Comparison of ENCODE assay signal across 25 cellular contexts in genomic region chr11:131875611-131876010, GRCh38.
DNase-seq lines count a peak whose midpoint lies in the region; ATAC-seq lines count a peak whose summit lies in the region.
"Had no signal": no experiment of that assay in that cellular context is flagged by ENCODE, and none has a peak within 500 bp of the region (broad histone marks: within the 10 kb centered on the region; RNA-seq: fewer than 3 reads in every experiment).

No MANE protein-coding gene starts in this region.

- peaks cover 5 to 6% of the 10 kb centered on the region in 2 donors for H3K9me3 Mint-ChIP-seq in stimulated activated naive CD8-positive, alpha-beta T cell treated with anti-CD3 and anti-CD28 coated beads, Interleukin-15, amount 100 ng/mL, for 72 hours
- H3K9me3 Mint-ChIP-seq: GM23338, type B pancreatic cell had no signal

- no peak overlapping the region for H3K27ac ChIP-seq in aorta (ENCODE audit: low read depth in 1 of 2, low read length in 2 of 2)
- H3K27ac ChIP-seq: colonic mucosa, PC-9 had no signal

- H3K4me1 ChIP-seq in aorta (ENCODE audit: control insufficient read depth in 1 of 2, insufficient read depth in 2 of 2, low read length in 2 of 2) = no peaks in the 10 kb centered on the region
- H3K4me1 ChIP-seq: colonic mucosa had no signal

- no peaks in the 10 kb centered on the region for H3K27me3 Mint-ChIP-seq in stimulated activated naive CD8-positive, alpha-beta T cell treated with anti-CD3 and anti-CD28 coated beads, Interleukin-15, amount 100 ng/mL, for 72 hours
- H3K27me3 Mint-ChIP-seq: B cell; effector memory CD8-positive, alpha-beta T cell; naive B cell had no signal

- H3K4me1 Mint-ChIP-seq in stimulated activated naive CD8-positive, alpha-beta T cell treated with anti-CD3 and anti-CD28 coated beads, Interleukin-15, amount 100 ng/mL, for 72 hours = no peaks in the 10 kb centered on the region
- H3K4me1 Mint-ChIP-seq: activated CD4-positive, alpha-beta T cell treated with anti-CD3 and anti-CD28 coated beads for 36 hours; B cell; CD8-positive, alpha-beta memory T cell; naive B cell had no signal

- DNase-seq in Right ventricle myocardium inferior (ENCODE audit: missing footprints) (no peak), cardiac septum (ENCODE audit: low spot score) (no peak), foreskin melanocyte (peak; percentile 23), mucosa of gallbladder (ENCODE audit: low spot score) (peak; percentile 15), aorta (no peak), NCI-H1417 treated with DMSO at 0.1 percent for 48 hours (lab: John Stamatoyannopoulos, UW) (no peak)
- no peak for DNase-seq in stimulated activated naive CD8-positive, alpha-beta T cell treated with anti-CD3 and anti-CD28 coated beads, Interleukin-15, amount 100 ng/mL, for 72 hours
- DNase-seq: 8988T; activated CD4-positive, alpha-beta T cell treated with anti-CD3 and anti-CD28 coated beads for 36 hours; activated gamma-delta T cell treated with Interleukin-2 at 50 U/mL for 16 hours; CD8-positive, alpha-beta memory T cell; colonic mucosa; effector memory CD8-positive, alpha-beta T cell; GDM1; kidney glomerular epithelial cell; mesendoderm; naive B cell; NCI-H2081 treated with DMSO at 0.1 percent for 48 hours; NCI-H774; PC-9 had no signal

- H3K27ac Mint-ChIP-seq in stimulated activated naive CD8-positive, alpha-beta T cell treated with anti-CD3 and anti-CD28 coated beads, Interleukin-15, amount 100 ng/mL, for 72 hours = no peak overlapping the region
- H3K27ac Mint-ChIP-seq: activated CD4-positive, alpha-beta T cell treated with anti-CD3 and anti-CD28 coated beads for 36 hours; B cell; CD8-positive, alpha-beta memory T cell; effector memory CD8-positive, alpha-beta T cell; GM23338; naive B cell; type B pancreatic cell had no signal

- peaks cover 0 to 2% of the 10 kb centered on the region in 2 donors for H3K27me3 ChIP-seq in aorta (ENCODE audit: control insufficient read depth in 1 of 2, insufficient read depth in 2 of 2, low read length in 1 of 2)
- H3K27me3 ChIP-seq: colonic mucosa had no signal

- ATAC-seq in Right ventricle myocardium inferior = peak; percentile 87
- peak; percentile 74 for ATAC-seq in aorta (ENCODE audit: low FRiP score)
- no peak for ATAC-seq in stimulated activated naive CD8-positive, alpha-beta T cell treated with anti-CD3 and anti-CD28 coated beads, Interleukin-15, amount 100 ng/mL, for 72 hours
- ATAC-seq in GM18861 (IDR thresholded peaks at IDR 0.05; ENCODE audit: unreplicated experiment) = no peak
- ATAC-seq: activated CD4-positive, alpha-beta T cell treated with anti-CD3 and anti-CD28 coated beads for 36 hours; effector memory CD8-positive, alpha-beta T cell; GM23338; K562 had no signal

- no peaks in the 10 kb centered on the region for H3K9me3 ChIP-seq in aorta (ENCODE audit: control insufficient read depth, low read length)
- H3K9me3 ChIP-seq: colonic mucosa had no signal

- no peaks in the 10 kb centered on the region for H3K36me3 ChIP-seq in aorta (ENCODE audit: control insufficient read depth in 1 of 2, insufficient read depth in 2 of 2, low read length in 1 of 2)
- H3K36me3 ChIP-seq: colonic mucosa had no signal

- intact Hi-C loops in Right ventricle myocardium inferior (cut with DNase I) (no loop called here), cardiac septum (cut with DNase I) (no loop called here), aorta (cut with DNase I) (no loop called here)

- H3K4me3 ChIP-seq in aorta (ENCODE audit: low read length in 2 of 2) = no peak overlapping the region
- H3K4me3 ChIP-seq: colonic mucosa, GM23338, K562, PC-9 had no signal

- whole genome bisulfite sequencing in aorta, 2 donors = 72 to 78% methylated on average over 5 of the region's 5 CpGs

- H3K4me3 Mint-ChIP-seq in stimulated activated naive CD8-positive, alpha-beta T cell treated with anti-CD3 and anti-CD28 coated beads, Interleukin-15, amount 100 ng/mL, for 72 hours = no peak overlapping the region
- H3K4me3 Mint-ChIP-seq: activated CD4-positive, alpha-beta T cell treated with anti-CD3 and anti-CD28 coated beads for 36 hours; B cell; CD8-positive, alpha-beta memory T cell; effector memory CD8-positive, alpha-beta T cell; GM23338; naive B cell; type B pancreatic cell had no signal

Comparison
In these comparisons a context has a peak if more than half of its experiments do, and no peak if none do; other contexts are left out.
1. ATAC-seq: peak in Right ventricle myocardium inferior (single experiment) and aorta (single experiment); none in stimulated activated naive CD8-positive, alpha-beta T cell treated with anti-CD3 and anti-CD28 coated beads, Interleukin-15, amount 100 ng/mL, for 72 hours (single experiment) and GM18861 (single experiment).
2. DNase-seq: peak in foreskin melanocyte (single experiment) and mucosa of gallbladder (single experiment); none in Right ventricle myocardium inferior (single experiment), cardiac septum (single experiment), aorta (0 of 2), stimulated activated naive CD8-positive, alpha-beta T cell treated with anti-CD3 and anti-CD28 coated beads, Interleukin-15, amount 100 ng/mL, for 72 hours (0 of 2) and NCI-H1417 treated with DMSO at 0.1 percent for 48 hours (single experiment).